17 cellular contexts compared by ENCODE assay signal in the genomic region with DNA sequence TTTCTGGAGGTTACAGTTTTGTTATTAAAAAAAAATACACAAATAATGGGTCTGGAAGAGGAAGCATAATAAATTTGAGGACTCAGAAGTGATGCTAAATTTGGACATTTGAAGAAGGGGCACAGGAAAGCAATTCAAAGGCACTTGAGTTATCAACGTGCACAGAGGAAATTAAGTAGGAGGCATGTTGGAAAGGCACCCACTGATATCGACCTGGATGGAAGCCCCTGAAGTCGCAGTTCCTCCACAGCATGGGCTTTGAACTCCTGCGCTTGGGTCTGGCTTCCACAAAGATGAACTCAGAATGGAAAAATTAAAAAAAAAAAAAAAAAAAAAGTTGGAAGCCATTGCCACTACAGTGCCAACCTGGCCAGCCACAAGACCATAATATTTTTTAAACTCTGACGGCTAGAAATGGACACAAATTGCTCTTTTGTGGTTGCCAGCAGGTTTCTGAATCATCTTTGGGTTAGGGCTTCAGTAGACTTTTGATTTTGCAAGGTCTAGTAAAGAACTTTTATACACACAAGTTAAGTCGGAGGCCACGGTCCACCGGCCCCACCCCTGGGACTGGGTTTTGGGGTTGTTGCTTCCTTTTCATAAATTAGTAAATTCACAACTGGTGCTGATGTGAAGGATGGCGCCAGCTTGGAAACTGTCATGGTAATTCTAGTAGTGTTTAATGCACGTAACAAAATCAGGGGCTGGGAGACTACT. TPM values are rescaled to one million over a fixed set of nuclear protein-coding genes. Genes with fewer than 3 reads are reported as not detected.
"Had no signal": no experiment of that assay in that cellular context is flagged by ENCODE, and none has a peak within 500 bp of the region (broad histone marks: within the 10 kb centered on the region; RNA-seq: fewer than 3 reads in every experiment).

No MANE protein-coding gene starts in this region.

- H3K4me3 ChIP-seq: mucosa of descending colon, tibial artery, vagina had no signal

- H3K9me3 Mint-ChIP-seq: activated naive CD4-positive, alpha-beta T cell treated with anti-CD3 and anti-CD28 coated beads, Interleukin-2, amount 50 U/mL, for 72 hours; activated T-cell treated with anti-CD3 and anti-CD28 coated beads, Interleukin-2, amount 50 U/mL, for 4 hours; central memory CD8-positive, alpha-beta T cell; naive thymus-derived CD4-positive, alpha-beta T cell; stimulated activated memory B cell treated with anti-CD40 and anti-IgM and Interleukin-4, amounts not matched to agents 10 μg/mL and 1 μg/mL and 100 μg/mL, for 72 hours had no signal

- H3K27me3 ChIP-seq: tibial artery, vagina had no signal

- H3K4me3 Mint-ChIP-seq: activated T-cell treated with anti-CD3 and anti-CD28 coated beads, Interleukin-2, amount 50 U/mL, for 4 hours; brain; central memory CD8-positive, alpha-beta T cell; naive thymus-derived CD4-positive, alpha-beta T cell; stimulated activated memory B cell treated with anti-CD40 and anti-IgM and Interleukin-4, amounts not matched to agents 10 μg/mL and 1 μg/mL and 100 μg/mL, for 72 hours had no signal

- ATAC-seq: activated naive CD4-positive, alpha-beta T cell treated with anti-CD3 and anti-CD28 coated beads, Interleukin-2, amount 50 U/mL, for 72 hours; activated T-cell treated with anti-CD3 and anti-CD28 coated beads, Interleukin-2, amount 50 U/mL, for 4 hours; mucosa of descending colon; naive thymus-derived CD4-positive, alpha-beta T cell; stimulated activated memory B cell treated with anti-CD40 and anti-IgM and Interleukin-4, amounts not matched to agents 10 μg/mL and 1 μg/mL and 100 μg/mL, for 72 hours had no signal

- H3K4me1 ChIP-seq: vagina had no signal

- H3K9me3 ChIP-seq: mucosa of descending colon, tibial artery, vagina had no signal

- H3K27ac Mint-ChIP-seq: brain; stimulated activated memory B cell treated with anti-CD40 and anti-IgM and Interleukin-4, amounts not matched to agents 10 μg/mL and 1 μg/mL and 100 μg/mL, for 72 hours had no signal

- H3K27ac ChIP-seq: vagina had no signal

- H3K36me3 ChIP-seq: vagina had no signal

- H3K36me3 Mint-ChIP-seq: activated naive CD4-positive, alpha-beta T cell treated with anti-CD3 and anti-CD28 coated beads, Interleukin-2, amount 50 U/mL, for 72 hours; stimulated activated memory B cell treated with anti-CD40 and anti-IgM and Interleukin-4, amounts not matched to agents 10 μg/mL and 1 μg/mL and 100 μg/mL, for 72 hours had no signal

- DNase-seq: activated CD4-positive, alpha-beta T cell treated with anti-CD3 and anti-CD28 coated beads, Interleukin-2, amount 50 U/mL, for 1 hour; activated effector memory CD4-positive, alpha-beta T cell treated with Interleukin-2 at 50 U/mL for 16 hours; activated T-cell treated with anti-CD3 and anti-CD28 coated beads, Interleukin-2, amount 50 U/mL, for 4 hours; amygdala; cortex of kidney; effector CD8-positive, alpha-beta T cell; foreskin melanocyte; left cardiac atrium; mucosa of descending colon; naive thymus-derived CD4-positive, alpha-beta T cell; SW 1271; tibial artery had no signal

- H3K27me3 Mint-ChIP-seq: brain had no signal

RNA-seq across cellular contexts. Expression of a gene that starts 21.6 kb away (rescaled TPM):
- polyA plus RNA-seq: naive thymus-derived CD4-positive, alpha-beta T cell had no signal
